In genomic region chrX:108297290-108297689, GRCh38 we compare ENCODE assay signal across 18 cellular contexts.
DNase-seq lines count a peak whose midpoint lies in the region; ATAC-seq, FAIRE-seq and TF ChIP-seq lines count a peak whose summit lies in the region.
"Had no signal": no experiment of that assay in that cellular context is flagged by ENCODE, and none has a peak within 500 bp of the region (broad histone marks: within the 10 kb centered on the region; RNA-seq: fewer than 3 reads in every experiment).

No MANE protein-coding gene starts in this region.

- H3K79me1 ChIP-seq in IMR-90 (ENCODE audit: low read depth in 1 of 2, low read length in 2 of 2), result no peaks in the 10 kb centered on the region
- H3K79me1 ChIP-seq in H1 (ENCODE audit: low read depth, low read length), result no peaks in the 10 kb centered on the region

- peaks cover 22% of the 10 kb centered on the region for H3K4me1 Mint-ChIP-seq in osteocyte (ENCODE audit: unreplicated experiment)
- H3K4me1 Mint-ChIP-seq in neural progenitor cell, result peaks cover 30% of the 10 kb centered on the region

- H3K27me3 Mint-ChIP-seq in osteocyte (ENCODE audit: unreplicated experiment), result no peaks in the 10 kb centered on the region
- peaks cover 7% of the 10 kb centered on the region for H3K27me3 Mint-ChIP-seq in neural progenitor cell (ENCODE audit: insufficient read depth, low read depth)
- H3K27me3 Mint-ChIP-seq: CD4-positive, alpha-beta T cell had no signal

- no peak overlapping the region for H2AFZ ChIP-seq in IMR-90 (replicated peaks; ENCODE audit: low read length, poor library complexity)
- no peak overlapping the region for H2AFZ ChIP-seq in H1 (ENCODE audit: low read length)
- no peak overlapping the region for H2AFZ ChIP-seq in neural progenitor cell (replicated peaks)

- H3K36me3 Mint-ChIP-seq in osteocyte (ENCODE audit: unreplicated experiment) (peaks cover under 1% of the 10 kb centered on the region), neural progenitor cell (peaks cover 38% of the 10 kb centered on the region)

- H2BK15ac ChIP-seq in IMR-90 (ENCODE audit: low read depth, low read length) (no peak overlapping the region), H1 (ENCODE audit: low read length) (no peak overlapping the region)

- H2BK5ac ChIP-seq in IMR-90 (ENCODE audit: low read depth, low read length, poor library complexity, severe bottlenecking) (no peak overlapping the region), H1 (ENCODE audit: low read depth, low read length) (no peak overlapping the region)

- no peak overlapping the region for H3K4me3 Mint-ChIP-seq in osteocyte (ENCODE audit: unreplicated experiment)
- no peak overlapping the region for H3K4me3 Mint-ChIP-seq in neural progenitor cell
- H3K4me3 Mint-ChIP-seq: CD4-positive, alpha-beta T cell had no signal

- H3K23ac ChIP-seq in IMR-90 (ENCODE audit: low read depth, low read length) (no peak overlapping the region), H1 (ENCODE audit: insufficient read length) (no peak overlapping the region)

- no peaks in the 10 kb centered on the region for H3K9me3 Mint-ChIP-seq in osteocyte (ENCODE audit: unreplicated experiment)
- peaks cover 5% of the 10 kb centered on the region for H3K9me3 Mint-ChIP-seq in neural progenitor cell
- H3K9me3 Mint-ChIP-seq: CD4-positive, alpha-beta T cell had no signal

- H3K56ac ChIP-seq in IMR-90 (ENCODE audit: extremely low read depth, insufficient read depth, low read length), result no peak overlapping the region
- H3K56ac ChIP-seq in H1 (replicated peaks; ENCODE audit: insufficient read length, low read depth, low read length), result no peak overlapping the region

- H4K20me1 ChIP-seq in IMR-90 (ENCODE audit: insufficient read depth, low read length) (no peaks in the 10 kb centered on the region), H1 (replicated peaks in 1 of 2; ENCODE audit: control insufficient read depth in 1 of 2, insufficient read depth in 2 of 2, low read length in 2 of 2) (no peaks in the 10 kb centered on the region), neural progenitor cell (ENCODE audit: low read depth) (no peaks in the 10 kb centered on the region)

- H2BK20ac ChIP-seq in IMR-90 (ENCODE audit: low read depth, low read length) (no peak overlapping the region), H1 (ENCODE audit: low read length) (no peak overlapping the region)

- H2BK120ac ChIP-seq in IMR-90 (ENCODE audit: low read depth, low read length), result peak overlapping the region; percentile 69; the same call in 1 of the 2 replicates
- H2BK120ac ChIP-seq in H1 (replicated peaks; ENCODE audit: low read depth, low read length), result no peak overlapping the region

- H3K36me3 ChIP-seq in IMR-90 (ENCODE audit: control insufficient read depth, insufficient read depth, low read length) (0 out of 2 replicates have a peak, but pooled peaks cover 1% of the 10 kb centered on the region), H1 (ENCODE audit: control insufficient read depth in 2 of 4, insufficient read depth in 4 of 4, low read length in 3 of 4) (no peaks in the 10 kb centered on the region), neural progenitor cell (no peaks in the 10 kb centered on the region)

- H3K9ac ChIP-seq in IMR-90 (ENCODE audit: low read depth, low read length), result no peak overlapping the region
- H3K9ac ChIP-seq in H1 (replicated peaks in 1 of 4; ENCODE audit: extremely low read depth in 1 of 4, low read depth in 3 of 4, low read length in 3 of 4), result no peak overlapping the region
- no peak overlapping the region for H3K9ac ChIP-seq in neural progenitor cell

- POLR2A ChIA-PET in IMR-90 (lab: Charles Lee; ENCODE audit: unreplicated experiment), result no interaction called here
- POLR2A ChIA-PET in H1 (lab: Charles Lee; ENCODE audit: partially characterized antibody), result no interaction called here

- TF ChIP-seq EP300 in H1 (IDR thresholded peaks at IDR 0.05; ENCODE audit: borderline replicate concordance in 1 of 2, low read depth in 2 of 2, low read length in 2 of 2), result no peak

- H3K4ac ChIP-seq in IMR-90 (ENCODE audit: low read depth, low read length), result no peak overlapping the region
- no peak overlapping the region for H3K4ac ChIP-seq in H1 (replicated peaks; ENCODE audit: insufficient read length, low read depth, low read length)

- in situ Hi-C loops in IMR-90 (cut with MboI; ENCODE audit: low sequenced_read_pairs), result no loop called here

- H3K4me2 ChIP-seq in IMR-90 (ENCODE audit: low read depth, low read length) (no peak overlapping the region), H1 (ENCODE audit: insufficient read depth in 1 of 2, low read depth in 2 of 2, low read length in 2 of 2) (no peak overlapping the region), neural progenitor cell (no peak overlapping the region)

- H3K27ac Mint-ChIP-seq in osteocyte (ENCODE audit: unreplicated experiment) (no peak overlapping the region), neural progenitor cell (no peak overlapping the region)
- H3K27ac Mint-ChIP-seq: CD4-positive, alpha-beta T cell had no signal

- no peak overlapping the region for H2AK9ac ChIP-seq in IMR-90 (replicated peaks; ENCODE audit: low read depth, low read length, poor library complexity)

- no peaks in the 10 kb centered on the region for H3K9me1 ChIP-seq in IMR-90 (ENCODE audit: insufficient read depth, low read length)

- H2AK5ac ChIP-seq in IMR-90 (ENCODE audit: low read depth, low read length) (no peak overlapping the region), H1 (ENCODE audit: low read depth, low read length) (no peak overlapping the region)

- H4K91ac ChIP-seq in IMR-90 (ENCODE audit: insufficient read depth, low read depth, low read length) (no peak overlapping the region), H1 (replicated peaks; ENCODE audit: insufficient read length, low read length) (no peak overlapping the region)

- CTCF ChIA-PET in IMR-90 (lab: Yijun Ruan, JAX), result interaction anchor here (1.1 kb wide), 1 partner anchor 14 kb away, joined by 3 read pairs; no protein-coding TSS in a partner anchor
- CTCF ChIA-PET in H1 (lab: Charles Lee; ENCODE audit: partially characterized antibody), result interaction anchor here (0.6 kb wide), 1 partner anchor 377 kb away, joined by 3 read pairs; no protein-coding TSS in a partner anchor

- no peaks in the 10 kb centered on the region for H3K23me2 ChIP-seq in H1 (ENCODE audit: low read depth, low read length)

- intact Hi-C loops in IMR-90 (cut with micrococcal nuclease), result no loop called here

- no peak for TF ChIP-seq RAD21 in IMR-90 (IDR thresholded peaks at IDR 0.05; ENCODE audit: low read length)
- TF ChIP-seq RAD21 in H1 (IDR thresholded peaks at IDR 0.05 in 1 of 2, conservative IDR thresholded peaks at IDR 0.05 in 1 of 2; ENCODE audit: low read depth in 2 of 2, low read length in 2 of 2), result peak; percentile 23 to 39; a peak in 3 of 4 replicates

- TF ChIP-seq CTCF in IMR-90 (conservative IDR thresholded peaks at IDR 0.05; ENCODE audit: low read depth, low read length) (0 out of 2 replicates have a peak, but pooled peaks have one; percentile 5), H1 (IDR thresholded peaks at IDR 0.05; ENCODE audit: control extremely low read depth in 1 of 3, insufficient read depth in 1 of 3, low read depth in 1 of 3, low read length in 3 of 3) (no peak), osteocyte (IDR thresholded peaks at IDR 0.05) (peak; percentile 59), neural progenitor cell (IDR thresholded peaks at IDR 0.05) (no peak)

- H3K18ac ChIP-seq in IMR-90 (ENCODE audit: low read depth, low read length) (no peak overlapping the region; the same call in 1 of the 2 replicates), H1 (ENCODE audit: extremely low read depth, low read length) (no peak overlapping the region)

- no peak for ATAC-seq in IMR-90 (ENCODE audit: low read depth)

- peak overlapping the region in 1 of 2 experiments; percentile 15; a peak in 1 of 4 replicates for H4K8ac ChIP-seq in IMR-90 (ENCODE audit: low read depth in 2 of 2, low read length in 2 of 2)
- H4K8ac ChIP-seq in H1 (ENCODE audit: extremely low read depth, insufficient read depth, low read length), result no peak overlapping the region

- dilution Hi-C loops in IMR-90 (cut with HindIII; ENCODE audit: low sequenced_read_pairs, unreplicated experiment), result no loop called here

- no peak overlapping the region for H2BK12ac ChIP-seq in H1 (ENCODE audit: low read depth, low read length)

- H3F3A ChIP-seq in neural progenitor cell (ENCODE audit: low read depth), result no peaks in the 10 kb centered on the region

- H3K27me3 ChIP-seq in IMR-90 (ENCODE audit: control insufficient read depth, insufficient read depth, low read length) (no peaks in the 10 kb centered on the region; the same call in 1 of the 2 replicates), H1 (replicated peaks in 1 of 4; ENCODE audit: control insufficient read depth in 3 of 4, extremely low read depth in 1 of 4, insufficient read depth in 3 of 4, low read length in 3 of 4) (no peaks in the 10 kb centered on the region), neural progenitor cell (no peaks in the 10 kb centered on the region)

- FAIRE-seq in H1 (lab: Jason Lieb, UNC), result no peak
- FAIRE-seq: D721Med had no signal

- H3K4me1 ChIP-seq in IMR-90 (ENCODE audit: control insufficient read depth, insufficient read depth, low read length), result no peaks in the 10 kb centered on the region; the same call in 1 of the 2 replicates
- peaks cover 0 to 9% (median 2%) of the 10 kb centered on the region in 4 experiments; a peak in 3 of 7 replicates for H3K4me1 ChIP-seq in H1 (replicated peaks in 1 of 4; ENCODE audit: control insufficient read depth in 3 of 4, insufficient read depth in 4 of 4, low read length in 3 of 4)
- peaks cover 4% of the 10 kb centered on the region for H3K4me1 ChIP-seq in neural progenitor cell

- DNase-seq in DMS 273 (lab: John Stamatoyannopoulos, UW; ENCODE audit: unreplicated experiment), result peak; percentile 12
- DNase-seq in DMS 273 treated with DMSO at 0.1 percent for 48 hours (lab: John Stamatoyannopoulos, UW), result no peak
- no peak for DNase-seq in IMR-90
- DNase-seq in H1 (ENCODE audit: low read depth in 1 of 2, low spot score in 2 of 2), result no peak
- no peak for DNase-seq in osteocyte (ENCODE audit: extremely low spot score, unreplicated experiment)
- no peak for DNase-seq in activated CD4-positive, alpha-beta T cell treated with anti-CD3 and anti-CD28 coated beads, Interleukin-2, amount 50 U/mL, for 48 hours
- DNase-seq in neural progenitor cell (ENCODE audit: low spot score), result no peak
- DNase-seq in activated CD4-positive, alpha-beta T cell treated with anti-CD3 and anti-CD28 coated beads, Interleukin-2, amount 50 U/mL, for 1 hour, result no peak
- DNase-seq: CD4-positive, alpha-beta T cell; GOT3; MM.1S; NCI-H1105; NCI-H1694 treated with DMSO at 0.1 percent for 48 hours; NCI-H2171; NCI-H446 treated with DMSO at 0.1 percent for 48 hours; NCI-H774 had no signal

- no peak overlapping the region for H3K4me3 ChIP-seq in IMR-90 (ENCODE audit: insufficient read depth, low read depth, low read length)
- H3K4me3 ChIP-seq in H1 (ENCODE audit: extremely low read depth in 1 of 4, insufficient read depth in 2 of 4, low read depth in 3 of 4, low read length in 4 of 4), result no peak overlapping the region
- H3K4me3 ChIP-seq in neural progenitor cell, result no peak overlapping the region

- TF ChIP-seq POLR2A in IMR-90 (IDR thresholded peaks at IDR 0.05; ENCODE audit: low read depth, low read length) (no peak), H1 (IDR thresholded peaks at IDR 0.05; ENCODE audit: control extremely low read depth in 1 of 2, low read depth in 2 of 2, low read length in 2 of 2) (no peak)

- H3K27ac ChIP-seq in IMR-90 (ENCODE audit: insufficient read depth, low read length) (no peak overlapping the region), H1 (ENCODE audit: low read depth, low read length) (no peak overlapping the region), neural progenitor cell (no peak overlapping the region)
- H3K27ac ChIP-seq: 22Rv1 had no signal

- BruUV-seq in IMR-90 (replicated peaks; lab: Mats Ljungman, UMichigan), result no TSS peak

- H3K9me3 ChIP-seq in IMR-90 (ENCODE audit: control insufficient read depth, insufficient read depth, low read length) (peaks cover 3% of the 10 kb centered on the region), H1 (ENCODE audit: insufficient read depth in 2 of 2, low read depth in 1 of 2, low read length in 1 of 2) (no peaks in the 10 kb centered on the region), neural progenitor cell (ENCODE audit: low read depth) (peaks cover under 1% of the 10 kb centered on the region)

- H4K5ac ChIP-seq in IMR-90 (ENCODE audit: low read depth, low read length) (no peak overlapping the region), H1 (ENCODE audit: insufficient read length, low read depth, low read length) (no peak overlapping the region)

- H3K79me2 ChIP-seq in H1 (ENCODE audit: control insufficient read depth in 1 of 2, insufficient read depth in 2 of 2, low read length in 2 of 2) (no peaks in the 10 kb centered on the region), neural progenitor cell (ENCODE audit: low read depth) (no peaks in the 10 kb centered on the region)

- no peak overlapping the region for H3K14ac ChIP-seq in IMR-90 (replicated peaks; ENCODE audit: low read depth, low read length)
- H3K14ac ChIP-seq in H1 (ENCODE audit: insufficient read length), result no peak overlapping the region

Comparison
In these comparisons a context has a peak if more than half of its experiments do, and no peak if none do; other contexts are left out.
1. CTCF ChIP-seq: peak in IMR-90 (single experiment) and osteocyte (single experiment); none in H1 (0 of 3) and neural progenitor cell (single experiment).